1 cellular context compared by ENCODE assay signal in genomic region chr2:55236992-55237543, GRCh38.
TF ChIP-seq lines count a peak whose summit lies in the region.

No MANE protein-coding gene starts in this region.

TF ChIP-seq in HCT116, 20 proteins besides CTCF, POLR2A, EP300 and RAD21 (continued from another document):
- TF ChIP-seq MAX (IDR thresholded peaks at IDR 0.05) (no peak), POLR2AphosphoS5 (IDR thresholded peaks at IDR 0.05; ENCODE audit: low read depth, low read length) (0 out of 2 replicates have a peak, but pooled peaks have one; percentile 49), SRF (IDR thresholded peaks at IDR 0.05; ENCODE audit: low read depth) (no peak)
